8 cellular contexts compared by ENCODE assay signal in genomic region chr1:234954613-234955012, GRCh38.
DNase-seq lines count a peak whose midpoint lies in the region; ATAC-seq and TF ChIP-seq lines count a peak whose summit lies in the region.

No MANE protein-coding gene starts in this region.

- DNase-seq in right atrium auricular region (ENCODE audit: low spot score), result no peak
- no peak for DNase-seq in left cardiac atrium
- DNase-seq in ascending aorta (ENCODE audit: low spot score in 2 of 2), result peak in 1 of 2 donors; percentile 38
- no peak for DNase-seq in natural killer cell treated with Interleukin-12 subunit alpha and Interleukin-12 subunit beta and Interleukin-15 and Interleukin-18, amount 100 ng/mL, for 72 hours (ENCODE audit: low spot score)
- no peak for DNase-seq in hippocampal formation (lab: John Stamatoyannopoulos, UW)
- no peak for DNase-seq in A172 (ENCODE audit: low spot score)
- no peak for DNase-seq in putamen (ENCODE audit: low spot score)
- no peak for DNase-seq in MG63

- intact Hi-C loops in left cardiac atrium (cut with DNase I), result no loop called here
- intact Hi-C loops in ascending aorta (cut with DNase I), result no loop called here

- no peak for ATAC-seq in left cardiac atrium
- peak in 1 of 2 donors; percentile 22 for ATAC-seq in natural killer cell treated with Interleukin-12 subunit alpha and Interleukin-12 subunit beta and Interleukin-15 and Interleukin-18, amount 100 ng/mL, for 72 hours

- peaks cover 0 to 35% of the 10 kb centered on the region in 2 donors for H3K4me1 ChIP-seq in right atrium auricular region
- H3K4me1 ChIP-seq in ascending aorta, result peaks cover 6 to 10% of the 10 kb centered on the region in 2 donors

- H3K4me1 Mint-ChIP-seq in natural killer cell treated with Interleukin-12 subunit alpha and Interleukin-12 subunit beta and Interleukin-15 and Interleukin-18, amount 100 ng/mL, for 72 hours (ENCODE audit: low read depth in 2 of 2), result peaks cover 42 to 58% of the 10 kb centered on the region in 2 donors

- peak overlapping the region; percentile 75 for H3K4me3 Mint-ChIP-seq in natural killer cell treated with Interleukin-12 subunit alpha and Interleukin-12 subunit beta and Interleukin-15 and Interleukin-18, amount 100 ng/mL, for 72 hours

- H3K9me3 ChIP-seq in right atrium auricular region, result no peaks in the 10 kb centered on the region
- no peaks in the 10 kb centered on the region for H3K9me3 ChIP-seq in ascending aorta
- H3K9me3 ChIP-seq in MG63, result peaks cover 4% of the 10 kb centered on the region

- TF ChIP-seq CTCF in right atrium auricular region (IDR thresholded peaks at IDR 0.05) (no peak), ascending aorta (IDR thresholded peaks at IDR 0.05) (no peak)

- peaks cover 2% of the 10 kb centered on the region for H3K36me3 Mint-ChIP-seq in natural killer cell treated with Interleukin-12 subunit alpha and Interleukin-12 subunit beta and Interleukin-15 and Interleukin-18, amount 100 ng/mL, for 72 hours

- no peaks in the 10 kb centered on the region for H3K36me3 ChIP-seq in right atrium auricular region
- H3K36me3 ChIP-seq in ascending aorta, result no peaks in the 10 kb centered on the region
- no peaks in the 10 kb centered on the region for H3K36me3 ChIP-seq in MG63

- H3K27me3 ChIP-seq in right atrium auricular region, result no peaks in the 10 kb centered on the region
- no peaks in the 10 kb centered on the region for H3K27me3 ChIP-seq in ascending aorta
- no peaks in the 10 kb centered on the region for H3K27me3 ChIP-seq in MG63

- H3K27ac Mint-ChIP-seq in natural killer cell treated with Interleukin-12 subunit alpha and Interleukin-12 subunit beta and Interleukin-15 and Interleukin-18, amount 100 ng/mL, for 72 hours, result peak overlapping the region; percentile 89 to 98

- no peaks in the 10 kb centered on the region for H3K27me3 Mint-ChIP-seq in natural killer cell treated with Interleukin-12 subunit alpha and Interleukin-12 subunit beta and Interleukin-15 and Interleukin-18, amount 100 ng/mL, for 72 hours

- no peaks in the 10 kb centered on the region for H3K9me3 Mint-ChIP-seq in natural killer cell treated with Interleukin-12 subunit alpha and Interleukin-12 subunit beta and Interleukin-15 and Interleukin-18, amount 100 ng/mL, for 72 hours

- H3K27ac ChIP-seq in right atrium auricular region (peak overlapping the region; percentile 64 to 74), ascending aorta (peak overlapping the region; percentile 54 to 58)

- no peak overlapping the region for H3K4me3 ChIP-seq in right atrium auricular region
- H3K4me3 ChIP-seq in ascending aorta, result no peak overlapping the region
- no peak overlapping the region for H3K4me3 ChIP-seq in MG63
